In the genomic region with DNA sequence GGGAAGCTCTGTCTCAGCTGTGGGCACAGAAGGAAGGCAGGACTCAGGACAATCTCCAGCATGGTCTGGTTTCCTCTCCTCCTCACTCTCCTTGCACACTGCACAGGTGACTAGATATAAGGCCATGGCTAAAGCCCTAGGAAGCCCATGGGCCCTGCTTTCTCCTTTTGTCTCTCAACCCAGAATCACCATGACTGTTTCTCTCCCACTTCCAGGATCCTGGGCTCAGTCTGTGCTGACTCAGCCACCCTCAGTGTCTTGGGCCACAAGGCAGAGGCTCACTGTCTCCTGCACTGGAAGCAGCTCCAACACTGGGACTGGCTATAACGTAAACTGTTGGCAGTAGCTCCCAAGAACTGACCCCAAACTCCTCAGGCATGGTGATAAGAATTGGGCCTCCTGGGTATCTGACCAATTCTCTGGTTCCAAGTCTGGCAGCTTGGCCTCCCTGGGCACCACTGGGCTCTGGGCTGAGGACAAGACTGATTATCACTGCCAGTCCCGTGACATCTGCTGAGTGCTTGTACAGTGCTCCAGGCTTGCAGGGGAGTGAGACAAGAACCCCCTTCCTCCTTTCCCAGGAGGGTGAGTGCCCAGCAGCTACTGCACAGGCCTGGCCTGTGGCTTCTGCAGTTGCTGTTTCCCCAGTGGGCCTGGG, we compare ENCODE assay signal across 1 cellular context.
A peak's percentile ranks its signal among the peaks of the same experiment; 100 is the strongest.
TF ChIP-seq lines count a peak whose summit lies in the region.

No MANE protein-coding gene starts in this region.

TF ChIP-seq in H1, 55 proteins besides CTCF, POLR2A, EP300 and RAD21 (continued from another document):
- TF ChIP-seq, protein P1, sequence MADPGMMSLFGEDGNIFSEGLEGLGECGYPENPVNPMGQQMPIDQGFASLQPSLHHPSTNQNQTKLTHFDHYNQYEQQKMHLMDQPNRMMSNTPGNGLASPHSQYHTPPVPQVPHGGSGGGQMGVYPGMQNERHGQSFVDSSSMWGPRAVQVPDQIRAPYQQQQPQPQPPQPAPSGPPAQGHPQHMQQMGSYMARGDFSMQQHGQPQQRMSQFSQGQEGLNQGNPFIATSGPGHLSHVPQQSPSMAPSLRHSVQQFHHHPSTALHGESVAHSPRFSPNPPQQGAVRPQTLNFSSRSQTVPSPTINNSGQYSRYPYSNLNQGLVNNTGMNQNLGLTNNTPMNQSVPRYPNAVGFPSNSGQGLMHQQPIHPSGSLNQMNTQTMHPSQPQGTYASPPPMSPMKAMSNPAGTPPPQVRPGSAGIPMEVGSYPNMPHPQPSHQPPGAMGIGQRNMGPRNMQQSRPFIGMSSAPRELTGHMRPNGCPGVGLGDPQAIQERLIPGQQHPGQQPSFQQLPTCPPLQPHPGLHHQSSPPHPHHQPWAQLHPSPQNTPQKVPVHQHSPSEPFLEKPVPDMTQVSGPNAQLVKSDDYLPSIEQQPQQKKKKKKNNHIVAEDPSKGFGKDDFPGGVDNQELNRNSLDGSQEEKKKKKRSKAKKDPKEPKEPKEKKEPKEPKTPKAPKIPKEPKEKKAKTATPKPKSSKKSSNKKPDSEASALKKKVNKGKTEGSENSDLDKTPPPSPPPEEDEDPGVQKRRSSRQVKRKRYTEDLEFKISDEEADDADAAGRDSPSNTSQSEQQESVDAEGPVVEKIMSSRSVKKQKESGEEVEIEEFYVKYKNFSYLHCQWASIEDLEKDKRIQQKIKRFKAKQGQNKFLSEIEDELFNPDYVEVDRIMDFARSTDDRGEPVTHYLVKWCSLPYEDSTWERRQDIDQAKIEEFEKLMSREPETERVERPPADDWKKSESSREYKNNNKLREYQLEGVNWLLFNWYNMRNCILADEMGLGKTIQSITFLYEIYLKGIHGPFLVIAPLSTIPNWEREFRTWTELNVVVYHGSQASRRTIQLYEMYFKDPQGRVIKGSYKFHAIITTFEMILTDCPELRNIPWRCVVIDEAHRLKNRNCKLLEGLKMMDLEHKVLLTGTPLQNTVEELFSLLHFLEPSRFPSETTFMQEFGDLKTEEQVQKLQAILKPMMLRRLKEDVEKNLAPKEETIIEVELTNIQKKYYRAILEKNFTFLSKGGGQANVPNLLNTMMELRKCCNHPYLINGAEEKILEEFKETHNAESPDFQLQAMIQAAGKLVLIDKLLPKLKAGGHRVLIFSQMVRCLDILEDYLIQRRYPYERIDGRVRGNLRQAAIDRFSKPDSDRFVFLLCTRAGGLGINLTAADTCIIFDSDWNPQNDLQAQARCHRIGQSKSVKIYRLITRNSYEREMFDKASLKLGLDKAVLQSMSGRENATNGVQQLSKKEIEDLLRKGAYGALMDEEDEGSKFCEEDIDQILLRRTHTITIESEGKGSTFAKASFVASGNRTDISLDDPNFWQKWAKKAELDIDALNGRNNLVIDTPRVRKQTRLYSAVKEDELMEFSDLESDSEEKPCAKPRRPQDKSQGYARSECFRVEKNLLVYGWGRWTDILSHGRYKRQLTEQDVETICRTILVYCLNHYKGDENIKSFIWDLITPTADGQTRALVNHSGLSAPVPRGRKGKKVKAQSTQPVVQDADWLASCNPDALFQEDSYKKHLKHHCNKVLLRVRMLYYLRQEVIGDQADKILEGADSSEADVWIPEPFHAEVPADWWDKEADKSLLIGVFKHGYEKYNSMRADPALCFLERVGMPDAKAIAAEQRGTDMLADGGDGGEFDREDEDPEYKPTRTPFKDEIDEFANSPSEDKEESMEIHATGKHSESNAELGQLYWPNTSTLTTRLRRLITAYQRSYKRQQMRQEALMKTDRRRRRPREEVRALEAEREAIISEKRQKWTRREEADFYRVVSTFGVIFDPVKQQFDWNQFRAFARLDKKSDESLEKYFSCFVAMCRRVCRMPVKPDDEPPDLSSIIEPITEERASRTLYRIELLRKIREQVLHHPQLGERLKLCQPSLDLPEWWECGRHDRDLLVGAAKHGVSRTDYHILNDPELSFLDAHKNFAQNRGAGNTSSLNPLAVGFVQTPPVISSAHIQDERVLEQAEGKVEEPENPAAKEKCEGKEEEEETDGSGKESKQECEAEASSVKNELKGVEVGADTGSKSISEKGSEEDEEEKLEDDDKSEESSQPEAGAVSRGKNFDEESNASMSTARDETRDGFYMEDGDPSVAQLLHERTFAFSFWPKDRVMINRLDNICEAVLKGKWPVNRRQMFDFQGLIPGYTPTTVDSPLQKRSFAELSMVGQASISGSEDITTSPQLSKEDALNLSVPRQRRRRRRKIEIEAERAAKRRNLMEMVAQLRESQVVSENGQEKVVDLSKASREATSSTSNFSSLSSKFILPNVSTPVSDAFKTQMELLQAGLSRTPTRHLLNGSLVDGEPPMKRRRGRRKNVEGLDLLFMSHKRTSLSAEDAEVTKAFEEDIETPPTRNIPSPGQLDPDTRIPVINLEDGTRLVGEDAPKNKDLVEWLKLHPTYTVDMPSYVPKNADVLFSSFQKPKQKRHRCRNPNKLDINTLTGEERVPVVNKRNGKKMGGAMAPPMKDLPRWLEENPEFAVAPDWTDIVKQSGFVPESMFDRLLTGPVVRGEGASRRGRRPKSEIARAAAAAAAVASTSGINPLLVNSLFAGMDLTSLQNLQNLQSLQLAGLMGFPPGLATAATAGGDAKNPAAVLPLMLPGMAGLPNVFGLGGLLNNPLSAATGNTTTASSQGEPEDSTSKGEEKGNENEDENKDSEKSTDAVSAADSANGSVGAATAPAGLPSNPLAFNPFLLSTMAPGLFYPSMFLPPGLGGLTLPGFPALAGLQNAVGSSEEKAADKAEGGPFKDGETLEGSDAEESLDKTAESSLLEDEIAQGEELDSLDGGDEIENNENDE (IDR thresholded peaks at IDR 0.05; ENCODE audit: insufficient replicate concordance, low read length): no peak
- no peak for TF ChIP-seq JUN (IDR thresholded peaks at IDR 0.05; ENCODE audit: low read depth, low read length)
- TF ChIP-seq EZH2 (IDR thresholded peaks at IDR 0.05; ENCODE audit: low read depth, low read length, severe bottlenecking): peak; percentile 23
